1 cellular context compared by ENCODE assay signal in genomic region chr3:156812521-156813335, GRCh38.
TF ChIP-seq lines count a peak whose summit lies in the region.

No MANE protein-coding gene starts in this region.

TF ChIP-seq in K562, 482 proteins besides CTCF, POLR2A, EP300 and RAD21 (continued from another document and continues in another):
- TF ChIP-seq SIRT6 (IDR thresholded peaks at IDR 0.05; ENCODE audit: low read depth, low read length): no peak
- peak in 1 of 2 experiments; percentile 67; a peak in 1 of 4 replicates for TF ChIP-seq ZNF318 (IDR thresholded peaks at IDR 0.05; ENCODE audit: borderline replicate concordance in 1 of 2, low read depth in 1 of 2)
- no peak for TF ChIP-seq ZNF174 (CRISPR knock-in tag; IDR thresholded peaks at IDR 0.05)
- TF ChIP-seq RFX5 (IDR thresholded peaks at IDR 0.05; ENCODE audit: low read depth, low read length): no peak
- no peak for TF ChIP-seq RBM34 (IDR thresholded peaks at IDR 0.05; ENCODE audit: borderline replicate concordance, insufficient read depth, low read length)
- no peak for TF ChIP-seq MTA2 (IDR thresholded peaks at IDR 0.05; ENCODE audit: low read depth)
- TF ChIP-seq HNRNPK (IDR thresholded peaks at IDR 0.05; ENCODE audit: low read depth, low read length, poor library complexity, severe bottlenecking): no peak
- TF ChIP-seq MLX (CRISPR knock-in tag; conservative IDR thresholded peaks at IDR 0.05): no peak
- TF ChIP-seq ATF7 (IDR thresholded peaks at IDR 0.05): peak; percentile 99
- TF ChIP-seq TGIF2 (CRISPR knock-in tag; IDR thresholded peaks at IDR 0.05): no peak
- no peak for TF ChIP-seq SREBF2 (CRISPR knock-in tag; IDR thresholded peaks at IDR 0.05)
- no peak for TF ChIP-seq SIN3B (IDR thresholded peaks at IDR 0.05; ENCODE audit: low read depth)
- TF ChIP-seq MTF1 (CRISPR knock-in tag; IDR thresholded peaks at IDR 0.05; ENCODE audit: borderline replicate concordance): no peak
- peak; percentile 38; the same call in 1 of the 2 replicates for TF ChIP-seq ELF1 (tag; IDR thresholded peaks at IDR 0.05)
- TF ChIP-seq ZNF764 (CRISPR knock-in tag; IDR thresholded peaks at IDR 0.05; ENCODE audit: low read depth): no peak
- peak; percentile 57 for TF ChIP-seq NEUROD1 (IDR thresholded peaks at IDR 0.05; ENCODE audit: borderline replicate concordance, low read depth, low read length, partially characterized antibody)
- peak; percentile 76; the same call in 1 of the 2 replicates for TF ChIP-seq SMARCE1 (IDR thresholded peaks at IDR 0.05)
- no peak for TF ChIP-seq ZBTB11 (CRISPR knock-in tag; IDR thresholded peaks at IDR 0.05)
- TF ChIP-seq MCM2 (IDR thresholded peaks at IDR 0.05; ENCODE audit: low read depth): no peak
- no peak for TF ChIP-seq POLR2G (IDR thresholded peaks at IDR 0.05; ENCODE audit: low read depth, low read length)
- peak; percentile 61; the same call in 1 of the 2 replicates for TF ChIP-seq EHMT2 (IDR thresholded peaks at IDR 0.05)
- TF ChIP-seq MBD1 (CRISPR knock-in tag; IDR thresholded peaks at IDR 0.05): no peak
- TF ChIP-seq ZNF140 (CRISPR knock-in tag; IDR thresholded peaks at IDR 0.05): no peak
- TF ChIP-seq ZNF3 (CRISPR knock-in tag; IDR thresholded peaks at IDR 0.05): no peak
- no peak for TF ChIP-seq ARID3A (IDR thresholded peaks at IDR 0.05; ENCODE audit: borderline replicate concordance, low read depth, low read length)
- TF ChIP-seq GTF2F1 (IDR thresholded peaks at IDR 0.05; ENCODE audit: low read depth, low read length): no peak
- TF ChIP-seq MLLT1 (IDR thresholded peaks at IDR 0.05): no peak
- TF ChIP-seq IRF1 (CRISPR knock-in tag; IDR thresholded peaks at IDR 0.05; ENCODE audit: borderline replicate concordance): no peak
- no peak for TF ChIP-seq ZBTB26 (CRISPR knock-in tag; IDR thresholded peaks at IDR 0.05)
- no peak for TF ChIP-seq NONO (IDR thresholded peaks at IDR 0.05; ENCODE audit: low read depth in 2 of 2, low read length in 1 of 2)
- no peak for TF ChIP-seq GTF2E2 (tag; IDR thresholded peaks at IDR 0.05)
- TF ChIP-seq ZNF518B (CRISPR knock-in tag; IDR thresholded peaks at IDR 0.05): no peak
- TF ChIP-seq SAFB2 (IDR thresholded peaks at IDR 0.05; ENCODE audit: borderline replicate concordance, low read depth, low read length, severe bottlenecking): no peak
- TF ChIP-seq ZNF263 (CRISPR knock-in tag; IDR thresholded peaks at IDR 0.05; ENCODE audit: borderline replicate concordance): no peak
- TF ChIP-seq RFX7 (CRISPR knock-in tag; IDR thresholded peaks at IDR 0.05): no peak
- no peak for TF ChIP-seq MEF2D (tag; conservative IDR thresholded peaks at IDR 0.05; ENCODE audit: low read depth)
